1 cellular context compared by ENCODE assay signal in the genomic region with DNA sequence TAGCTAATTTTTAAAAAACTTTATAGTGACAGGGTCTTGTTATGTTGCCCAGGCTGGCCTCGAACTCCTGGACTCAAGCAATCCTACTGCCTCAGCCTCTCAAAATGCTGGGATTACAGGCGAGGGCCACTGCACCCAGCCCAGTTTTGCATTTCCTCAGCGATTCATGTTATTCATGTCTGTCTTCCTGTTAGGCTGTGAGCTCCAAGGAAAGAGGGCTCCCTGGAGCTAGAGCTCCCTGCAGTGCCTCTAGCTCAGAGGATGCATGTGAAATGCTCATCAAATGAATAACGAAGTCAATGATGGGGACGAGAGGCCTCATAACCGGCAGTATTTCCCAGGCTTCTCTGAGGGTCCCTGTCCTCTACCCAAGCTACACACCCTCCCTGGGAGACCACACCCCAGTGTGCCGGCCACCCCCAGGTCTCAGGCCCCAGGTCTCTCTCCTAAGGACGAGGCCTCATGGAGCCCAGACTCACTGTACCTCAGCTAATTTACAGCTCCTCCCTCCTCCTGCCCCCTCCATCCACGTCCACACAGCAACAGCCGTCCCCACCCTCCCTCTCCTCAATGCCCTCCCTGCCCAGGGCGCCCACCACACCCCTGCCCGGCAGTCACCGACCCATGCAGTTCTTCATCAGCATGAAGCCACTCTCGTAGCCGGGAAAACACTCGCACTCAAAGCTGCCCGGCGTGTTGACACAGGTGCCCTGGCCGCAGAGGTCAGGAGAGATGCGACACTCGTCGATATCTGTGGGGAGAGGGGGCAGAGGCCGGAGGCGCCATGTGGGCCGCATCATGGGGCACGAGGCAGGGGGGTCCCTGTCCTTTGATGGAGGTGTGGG.
A peak's percentile ranks its signal among the peaks of the same experiment; 100 is the strongest.
TF ChIP-seq lines count a peak whose summit lies in the region.

No MANE protein-coding gene starts in this region.

TF ChIP-seq in HepG2, 621 proteins besides CTCF, POLR2A, EP300 and RAD21:
- TF ChIP-seq, protein P1, sequence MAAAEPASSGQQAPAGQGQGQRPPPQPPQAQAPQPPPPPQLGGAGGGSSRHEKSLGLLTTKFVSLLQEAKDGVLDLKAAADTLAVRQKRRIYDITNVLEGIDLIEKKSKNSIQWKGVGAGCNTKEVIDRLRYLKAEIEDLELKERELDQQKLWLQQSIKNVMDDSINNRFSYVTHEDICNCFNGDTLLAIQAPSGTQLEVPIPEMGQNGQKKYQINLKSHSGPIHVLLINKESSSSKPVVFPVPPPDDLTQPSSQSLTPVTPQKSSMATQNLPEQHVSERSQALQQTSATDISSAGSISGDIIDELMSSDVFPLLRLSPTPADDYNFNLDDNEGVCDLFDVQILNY (CRISPR knock-in tag; conservative IDR thresholded peaks at IDR 0.05) = no peak
- TF ChIP-seq, protein P2, sequence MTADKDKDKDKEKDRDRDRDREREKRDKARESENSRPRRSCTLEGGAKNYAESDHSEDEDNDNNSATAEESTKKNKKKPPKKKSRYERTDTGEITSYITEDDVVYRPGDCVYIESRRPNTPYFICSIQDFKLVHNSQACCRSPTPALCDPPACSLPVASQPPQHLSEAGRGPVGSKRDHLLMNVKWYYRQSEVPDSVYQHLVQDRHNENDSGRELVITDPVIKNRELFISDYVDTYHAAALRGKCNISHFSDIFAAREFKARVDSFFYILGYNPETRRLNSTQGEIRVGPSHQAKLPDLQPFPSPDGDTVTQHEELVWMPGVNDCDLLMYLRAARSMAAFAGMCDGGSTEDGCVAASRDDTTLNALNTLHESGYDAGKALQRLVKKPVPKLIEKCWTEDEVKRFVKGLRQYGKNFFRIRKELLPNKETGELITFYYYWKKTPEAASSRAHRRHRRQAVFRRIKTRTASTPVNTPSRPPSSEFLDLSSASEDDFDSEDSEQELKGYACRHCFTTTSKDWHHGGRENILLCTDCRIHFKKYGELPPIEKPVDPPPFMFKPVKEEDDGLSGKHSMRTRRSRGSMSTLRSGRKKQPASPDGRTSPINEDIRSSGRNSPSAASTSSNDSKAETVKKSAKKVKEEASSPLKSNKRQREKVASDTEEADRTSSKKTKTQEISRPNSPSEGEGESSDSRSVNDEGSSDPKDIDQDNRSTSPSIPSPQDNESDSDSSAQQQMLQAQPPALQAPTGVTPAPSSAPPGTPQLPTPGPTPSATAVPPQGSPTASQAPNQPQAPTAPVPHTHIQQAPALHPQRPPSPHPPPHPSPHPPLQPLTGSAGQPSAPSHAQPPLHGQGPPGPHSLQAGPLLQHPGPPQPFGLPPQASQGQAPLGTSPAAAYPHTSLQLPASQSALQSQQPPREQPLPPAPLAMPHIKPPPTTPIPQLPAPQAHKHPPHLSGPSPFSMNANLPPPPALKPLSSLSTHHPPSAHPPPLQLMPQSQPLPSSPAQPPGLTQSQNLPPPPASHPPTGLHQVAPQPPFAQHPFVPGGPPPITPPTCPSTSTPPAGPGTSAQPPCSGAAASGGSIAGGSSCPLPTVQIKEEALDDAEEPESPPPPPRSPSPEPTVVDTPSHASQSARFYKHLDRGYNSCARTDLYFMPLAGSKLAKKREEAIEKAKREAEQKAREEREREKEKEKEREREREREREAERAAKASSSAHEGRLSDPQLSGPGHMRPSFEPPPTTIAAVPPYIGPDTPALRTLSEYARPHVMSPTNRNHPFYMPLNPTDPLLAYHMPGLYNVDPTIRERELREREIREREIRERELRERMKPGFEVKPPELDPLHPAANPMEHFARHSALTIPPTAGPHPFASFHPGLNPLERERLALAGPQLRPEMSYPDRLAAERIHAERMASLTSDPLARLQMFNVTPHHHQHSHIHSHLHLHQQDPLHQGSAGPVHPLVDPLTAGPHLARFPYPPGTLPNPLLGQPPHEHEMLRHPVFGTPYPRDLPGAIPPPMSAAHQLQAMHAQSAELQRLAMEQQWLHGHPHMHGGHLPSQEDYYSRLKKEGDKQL (CRISPR knock-in tag; IDR thresholded peaks at IDR 0.05; ENCODE audit: low read depth) = no peak
- TF ChIP-seq, protein P3, sequence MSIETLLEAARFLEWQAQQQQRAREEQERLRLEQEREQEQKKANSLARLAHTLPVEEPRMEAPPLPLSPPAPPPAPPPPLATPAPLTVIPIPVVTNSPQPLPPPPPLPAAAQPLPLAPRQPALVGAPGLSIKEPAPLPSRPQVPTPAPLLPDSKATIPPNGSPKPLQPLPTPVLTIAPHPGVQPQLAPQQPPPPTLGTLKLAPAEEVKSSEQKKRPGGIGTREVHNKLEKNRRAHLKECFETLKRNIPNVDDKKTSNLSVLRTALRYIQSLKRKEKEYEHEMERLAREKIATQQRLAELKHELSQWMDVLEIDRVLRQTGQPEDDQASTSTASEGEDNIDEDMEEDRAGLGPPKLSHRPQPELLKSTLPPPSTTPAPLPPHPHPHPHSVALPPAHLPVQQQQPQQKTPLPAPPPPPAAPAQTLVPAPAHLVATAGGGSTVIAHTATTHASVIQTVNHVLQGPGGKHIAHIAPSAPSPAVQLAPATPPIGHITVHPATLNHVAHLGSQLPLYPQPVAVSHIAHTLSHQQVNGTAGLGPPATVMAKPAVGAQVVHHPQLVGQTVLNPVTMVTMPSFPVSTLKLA (IDR thresholded peaks at IDR 0.05) = peak; percentile 72
- no peak for TF ChIP-seq TRIM24 (CRISPR knock-in tag; IDR thresholded peaks at IDR 0.05)
- TF ChIP-seq EZH2 (conservative IDR thresholded peaks at IDR 0.05; ENCODE audit: low read depth, low read length) = no peak
TF ChIP-seq in HepG2: peak in this region for 1.
